In genomic region chr7:159306012-159306411, GRCh38 we compare ENCODE assay signal across 11 cellular contexts.
"Had no signal": no experiment of that assay in that cellular context is flagged by ENCODE, and none has a peak within 500 bp of the region (broad histone marks: within the 10 kb centered on the region; RNA-seq: fewer than 3 reads in every experiment).

No MANE protein-coding gene starts in this region.

- H3K27ac Mint-ChIP-seq: GM23338, H9, HFFc6 had no signal

- H3K36me3 ChIP-seq: HAP-1 had no signal

- H3K4me1 Mint-ChIP-seq: GM23338, H9 had no signal

- H3K4me1 ChIP-seq: HAP-1 had no signal

- H3K4me3 ChIP-seq: GM23248, GM23338, HAP-1 had no signal

- FAIRE-seq: H1, H54 had no signal

- DNase-seq: GM23248, GOT3, H7, H9, HCEC 1CT, HFFc6 had no signal

- H3K4me2 ChIP-seq: GM23338 had no signal

- H3K9me3 ChIP-seq: HAP-1 had no signal

- H3K9ac ChIP-seq: GM23248 had no signal

- H2AFZ ChIP-seq: GM23248, GM23338 had no signal

- H3K27ac ChIP-seq: GM23248 had no signal

- ATAC-seq: GM23338, HCT116 had no signal

- H3K4me3 Mint-ChIP-seq: GM23338, H9, HFFc6 had no signal
